Comparison of ENCODE assay signal across 1 cellular context in the genomic region with DNA sequence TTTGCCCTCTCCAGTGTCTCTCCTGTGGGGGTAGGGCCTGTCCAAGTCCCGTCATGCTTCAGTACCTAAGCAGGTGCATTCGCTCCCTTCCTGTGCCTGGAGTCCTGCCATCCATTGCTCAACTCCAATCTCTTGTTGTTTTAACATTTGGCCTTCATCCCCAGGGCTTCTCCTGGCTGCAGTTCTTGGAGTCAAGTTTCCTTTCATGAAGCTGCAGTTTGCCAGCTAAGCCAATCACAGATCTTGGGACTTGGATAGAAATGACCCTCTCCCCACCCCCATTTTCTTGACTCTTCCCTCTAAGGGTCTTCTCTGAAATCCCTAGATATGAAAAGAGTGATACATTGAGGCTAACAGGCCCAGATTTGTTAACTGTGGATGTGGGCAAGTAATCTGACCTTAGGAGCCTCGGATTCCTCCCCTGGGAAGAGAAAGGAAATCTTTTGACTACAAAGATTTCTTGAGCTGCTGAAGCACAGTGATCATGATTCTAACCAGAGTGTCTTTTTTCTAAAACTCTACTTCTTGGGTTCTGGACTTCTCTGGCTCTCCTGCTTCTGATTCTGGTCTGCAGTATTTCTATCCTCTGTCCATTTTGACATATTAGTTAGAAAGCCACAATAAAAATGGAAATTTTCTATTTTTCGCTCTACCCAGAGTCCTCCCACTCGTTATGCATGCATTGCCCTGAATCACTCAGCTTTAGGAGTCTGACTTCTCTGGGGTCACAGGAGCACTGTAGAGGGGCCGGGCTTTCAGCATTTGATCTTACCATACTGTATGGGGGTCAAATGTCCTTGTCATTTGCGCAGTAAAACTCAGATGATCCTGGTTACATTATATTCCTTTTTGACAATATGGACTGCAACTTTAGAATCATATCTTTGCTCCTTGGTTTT.
TF ChIP-seq lines count a peak whose summit lies in the region.

No MANE protein-coding gene starts in this region.

TF ChIP-seq in HepG2, 621 proteins besides CTCF, POLR2A, EP300 and RAD21 (continued from another document and continues in another):
- TF ChIP-seq FOXK1 (CRISPR knock-in tag; IDR thresholded peaks at IDR 0.05; ENCODE audit: borderline replicate concordance, low read depth) (0 out of 2 replicates have a peak, but pooled peaks have one; percentile 25), RARA (CRISPR knock-in tag; IDR thresholded peaks at IDR 0.05) (peak; percentile 42; the same call in 1 of the 2 replicates), ZNF772 (CRISPR knock-in tag; IDR thresholded peaks at IDR 0.05) (0 out of 2 replicates have a peak, but pooled peaks have one; percentile 34), ISL2 (CRISPR knock-in tag; IDR thresholded peaks at IDR 0.05) (no peak), SOX6 (IDR thresholded peaks at IDR 0.05) (no peak), SOX6 (CRISPR knock-in tag; IDR thresholded peaks at IDR 0.05) (peak; percentile 51; the same call in 1 of the 2 replicates), ZNF207 (IDR thresholded peaks at IDR 0.05; ENCODE audit: borderline replicate concordance) (no peak), KLF9 (CRISPR knock-in tag; IDR thresholded peaks at IDR 0.05; ENCODE audit: low read depth) (no peak), SP4 (CRISPR knock-in tag; IDR thresholded peaks at IDR 0.05) (0 out of 2 replicates have a peak, but pooled peaks have one; percentile 21), FOXP1 (IDR thresholded peaks at IDR 0.05) (no peak), FOXP1 (CRISPR knock-in tag; IDR thresholded peaks at IDR 0.05) (0 out of 2 replicates have a peak, but pooled peaks have one; percentile 45), ZEB1 (IDR thresholded peaks at IDR 0.05; ENCODE audit: insufficient replicate concordance, low read depth) (peak; percentile 60), STAG1 (CRISPR knock-in tag; IDR thresholded peaks at IDR 0.05) (0 out of 2 replicates have a peak, but pooled peaks have one; percentile 9), ZNF644 (CRISPR knock-in tag; IDR thresholded peaks at IDR 0.05; ENCODE audit: low read depth) (peak; percentile 49; the same call in 1 of the 2 replicates), MIER3 (CRISPR knock-in tag; IDR thresholded peaks at IDR 0.05; ENCODE audit: borderline replicate concordance) (0 out of 2 replicates have a peak, but pooled peaks have one; percentile 32), ZMYM4 (CRISPR knock-in tag; IDR thresholded peaks at IDR 0.05) (peak; percentile 61), HDAC1 (CRISPR knock-in tag; IDR thresholded peaks at IDR 0.05) (peak; percentile 37; the same call in 1 of the 2 replicates), SMC3 (IDR thresholded peaks at IDR 0.05; ENCODE audit: low read length) (no peak), KDM2A (CRISPR knock-in tag; IDR thresholded peaks at IDR 0.05; ENCODE audit: borderline replicate concordance, low read depth) (peak; percentile 36; the same call in 1 of the 2 replicates), FOSL2 (CRISPR knock-in tag; IDR thresholded peaks at IDR 0.05) (peak; percentile 48), SIX1 (CRISPR knock-in tag; IDR thresholded peaks at IDR 0.05; ENCODE audit: borderline replicate concordance) (peak; percentile 46; the same call in 1 of the 2 replicates), NCOA2 (CRISPR knock-in tag; IDR thresholded peaks at IDR 0.05) (peak; percentile 36; the same call in 1 of the 2 replicates), ZMYM3 (CRISPR knock-in tag; IDR thresholded peaks at IDR 0.05) (peak; percentile 52; the same call in 1 of the 2 replicates), PPARG (CRISPR knock-in tag; conservative IDR thresholded peaks at IDR 0.05) (peak; percentile 46; the same call in 1 of the 2 replicates), IRF2 (CRISPR knock-in tag; IDR thresholded peaks at IDR 0.05) (0 out of 2 replicates have a peak, but pooled peaks have one; percentile 28), NR2F6 (IDR thresholded peaks at IDR 0.05) (peak; percentile 42), NR2F6 (CRISPR knock-in tag; IDR thresholded peaks at IDR 0.05) (peak; percentile 73; the same call in 1 of the 2 replicates), BRCA1 (CRISPR knock-in tag; IDR thresholded peaks at IDR 0.05) (0 out of 2 replicates have a peak, but pooled peaks have one; percentile 42), ZBTB8A (CRISPR knock-in tag; IDR thresholded peaks at IDR 0.05; ENCODE audit: borderline replicate concordance, low read depth) (no peak), GATAD2A (CRISPR knock-in tag; IDR thresholded peaks at IDR 0.05) (peak; percentile 78), BCL6 (CRISPR knock-in tag; IDR thresholded peaks at IDR 0.05) (0 out of 2 replicates have a peak, but pooled peaks have one; percentile 9), SMYD3 (CRISPR knock-in tag; IDR thresholded peaks at IDR 0.05) (no peak), FOXJ3 (CRISPR knock-in tag; IDR thresholded peaks at IDR 0.05; ENCODE audit: borderline replicate concordance) (peak; percentile 54; the same call in 1 of the 2 replicates), ZNF232 (CRISPR knock-in tag; IDR thresholded peaks at IDR 0.05; ENCODE audit: borderline replicate concordance) (peak; percentile 79; the same call in 1 of the 2 replicates)
- TF ChIP-seq, protein P1, sequence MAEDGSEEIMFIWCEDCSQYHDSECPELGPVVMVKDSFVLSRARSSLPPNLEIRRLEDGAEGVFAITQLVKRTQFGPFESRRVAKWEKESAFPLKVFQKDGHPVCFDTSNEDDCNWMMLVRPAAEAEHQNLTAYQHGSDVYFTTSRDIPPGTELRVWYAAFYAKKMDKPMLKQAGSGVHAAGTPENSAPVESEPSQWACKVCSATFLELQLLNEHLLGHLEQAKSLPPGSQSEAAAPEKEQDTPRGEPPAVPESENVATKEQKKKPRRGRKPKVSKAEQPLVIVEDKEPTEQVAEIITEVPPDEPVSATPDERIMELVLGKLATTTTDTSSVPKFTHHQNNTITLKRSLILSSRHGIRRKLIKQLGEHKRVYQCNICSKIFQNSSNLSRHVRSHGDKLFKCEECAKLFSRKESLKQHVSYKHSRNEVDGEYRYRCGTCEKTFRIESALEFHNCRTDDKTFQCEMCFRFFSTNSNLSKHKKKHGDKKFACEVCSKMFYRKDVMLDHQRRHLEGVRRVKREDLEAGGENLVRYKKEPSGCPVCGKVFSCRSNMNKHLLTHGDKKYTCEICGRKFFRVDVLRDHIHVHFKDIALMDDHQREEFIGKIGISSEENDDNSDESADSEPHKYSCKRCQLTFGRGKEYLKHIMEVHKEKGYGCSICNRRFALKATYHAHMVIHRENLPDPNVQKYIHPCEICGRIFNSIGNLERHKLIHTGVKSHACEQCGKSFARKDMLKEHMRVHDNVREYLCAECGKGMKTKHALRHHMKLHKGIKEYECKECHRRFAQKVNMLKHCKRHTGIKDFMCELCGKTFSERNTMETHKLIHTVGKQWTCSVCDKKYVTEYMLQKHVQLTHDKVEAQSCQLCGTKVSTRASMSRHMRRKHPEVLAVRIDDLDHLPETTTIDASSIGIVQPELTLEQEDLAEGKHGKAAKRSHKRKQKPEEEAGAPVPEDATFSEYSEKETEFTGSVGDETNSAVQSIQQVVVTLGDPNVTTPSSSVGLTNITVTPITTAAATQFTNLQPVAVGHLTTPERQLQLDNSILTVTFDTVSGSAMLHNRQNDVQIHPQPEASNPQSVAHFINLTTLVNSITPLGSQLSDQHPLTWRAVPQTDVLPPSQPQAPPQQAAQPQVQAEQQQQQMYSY (CRISPR knock-in tag; IDR thresholded peaks at IDR 0.05): no peak
- TF ChIP-seq, protein P2, sequence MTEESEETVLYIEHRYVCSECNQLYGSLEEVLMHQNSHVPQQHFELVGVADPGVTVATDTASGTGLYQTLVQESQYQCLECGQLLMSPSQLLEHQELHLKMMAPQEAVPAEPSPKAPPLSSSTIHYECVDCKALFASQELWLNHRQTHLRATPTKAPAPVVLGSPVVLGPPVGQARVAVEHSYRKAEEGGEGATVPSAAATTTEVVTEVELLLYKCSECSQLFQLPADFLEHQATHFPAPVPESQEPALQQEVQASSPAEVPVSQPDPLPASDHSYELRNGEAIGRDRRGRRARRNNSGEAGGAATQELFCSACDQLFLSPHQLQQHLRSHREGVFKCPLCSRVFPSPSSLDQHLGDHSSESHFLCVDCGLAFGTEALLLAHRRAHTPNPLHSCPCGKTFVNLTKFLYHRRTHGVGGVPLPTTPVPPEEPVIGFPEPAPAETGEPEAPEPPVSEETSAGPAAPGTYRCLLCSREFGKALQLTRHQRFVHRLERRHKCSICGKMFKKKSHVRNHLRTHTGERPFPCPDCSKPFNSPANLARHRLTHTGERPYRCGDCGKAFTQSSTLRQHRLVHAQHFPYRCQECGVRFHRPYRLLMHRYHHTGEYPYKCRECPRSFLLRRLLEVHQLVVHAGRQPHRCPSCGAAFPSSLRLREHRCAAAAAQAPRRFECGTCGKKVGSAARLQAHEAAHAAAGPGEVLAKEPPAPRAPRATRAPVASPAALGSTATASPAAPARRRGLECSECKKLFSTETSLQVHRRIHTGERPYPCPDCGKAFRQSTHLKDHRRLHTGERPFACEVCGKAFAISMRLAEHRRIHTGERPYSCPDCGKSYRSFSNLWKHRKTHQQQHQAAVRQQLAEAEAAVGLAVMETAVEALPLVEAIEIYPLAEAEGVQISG (CRISPR knock-in tag; IDR thresholded peaks at IDR 0.05): 0 out of 2 replicates have a peak, but pooled peaks have one; percentile 33
- TF ChIP-seq, protein P3, sequence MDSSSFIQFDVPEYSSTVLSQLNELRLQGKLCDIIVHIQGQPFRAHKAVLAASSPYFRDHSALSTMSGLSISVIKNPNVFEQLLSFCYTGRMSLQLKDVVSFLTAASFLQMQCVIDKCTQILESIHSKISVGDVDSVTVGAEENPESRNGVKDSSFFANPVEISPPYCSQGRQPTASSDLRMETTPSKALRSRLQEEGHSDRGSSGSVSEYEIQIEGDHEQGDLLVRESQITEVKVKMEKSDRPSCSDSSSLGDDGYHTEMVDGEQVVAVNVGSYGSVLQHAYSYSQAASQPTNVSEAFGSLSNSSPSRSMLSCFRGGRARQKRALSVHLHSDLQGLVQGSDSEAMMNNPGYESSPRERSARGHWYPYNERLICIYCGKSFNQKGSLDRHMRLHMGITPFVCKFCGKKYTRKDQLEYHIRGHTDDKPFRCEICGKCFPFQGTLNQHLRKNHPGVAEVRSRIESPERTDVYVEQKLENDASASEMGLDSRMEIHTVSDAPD (CRISPR knock-in tag; IDR thresholded peaks at IDR 0.05): no peak
- TF ChIP-seq, protein P4, sequence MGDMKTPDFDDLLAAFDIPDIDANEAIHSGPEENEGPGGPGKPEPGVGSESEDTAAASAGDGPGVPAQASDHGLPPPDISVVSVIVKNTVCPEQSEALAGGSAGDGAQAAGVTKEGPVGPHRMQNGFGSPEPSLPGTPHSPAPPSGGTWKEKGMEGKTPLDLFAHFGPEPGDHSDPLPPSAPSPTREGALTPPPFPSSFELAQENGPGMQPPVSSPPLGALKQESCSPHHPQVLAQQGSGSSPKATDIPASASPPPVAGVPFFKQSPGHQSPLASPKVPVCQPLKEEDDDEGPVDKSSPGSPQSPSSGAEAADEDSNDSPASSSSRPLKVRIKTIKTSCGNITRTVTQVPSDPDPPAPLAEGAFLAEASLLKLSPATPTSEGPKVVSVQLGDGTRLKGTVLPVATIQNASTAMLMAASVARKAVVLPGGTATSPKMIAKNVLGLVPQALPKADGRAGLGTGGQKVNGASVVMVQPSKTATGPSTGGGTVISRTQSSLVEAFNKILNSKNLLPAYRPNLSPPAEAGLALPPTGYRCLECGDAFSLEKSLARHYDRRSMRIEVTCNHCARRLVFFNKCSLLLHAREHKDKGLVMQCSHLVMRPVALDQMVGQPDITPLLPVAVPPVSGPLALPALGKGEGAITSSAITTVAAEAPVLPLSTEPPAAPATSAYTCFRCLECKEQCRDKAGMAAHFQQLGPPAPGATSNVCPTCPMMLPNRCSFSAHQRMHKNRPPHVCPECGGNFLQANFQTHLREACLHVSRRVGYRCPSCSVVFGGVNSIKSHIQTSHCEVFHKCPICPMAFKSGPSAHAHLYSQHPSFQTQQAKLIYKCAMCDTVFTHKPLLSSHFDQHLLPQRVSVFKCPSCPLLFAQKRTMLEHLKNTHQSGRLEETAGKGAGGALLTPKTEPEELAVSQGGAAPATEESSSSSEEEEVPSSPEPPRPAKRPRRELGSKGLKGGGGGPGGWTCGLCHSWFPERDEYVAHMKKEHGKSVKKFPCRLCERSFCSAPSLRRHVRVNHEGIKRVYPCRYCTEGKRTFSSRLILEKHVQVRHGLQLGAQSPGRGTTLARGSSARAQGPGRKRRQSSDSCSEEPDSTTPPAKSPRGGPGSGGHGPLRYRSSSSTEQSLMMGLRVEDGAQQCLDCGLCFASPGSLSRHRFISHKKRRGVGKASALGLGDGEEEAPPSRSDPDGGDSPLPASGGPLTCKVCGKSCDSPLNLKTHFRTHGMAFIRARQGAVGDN (CRISPR knock-in tag; IDR thresholded peaks at IDR 0.05): no peak; the same call in 1 of the 2 replicates
- TF ChIP-seq, protein P5, sequence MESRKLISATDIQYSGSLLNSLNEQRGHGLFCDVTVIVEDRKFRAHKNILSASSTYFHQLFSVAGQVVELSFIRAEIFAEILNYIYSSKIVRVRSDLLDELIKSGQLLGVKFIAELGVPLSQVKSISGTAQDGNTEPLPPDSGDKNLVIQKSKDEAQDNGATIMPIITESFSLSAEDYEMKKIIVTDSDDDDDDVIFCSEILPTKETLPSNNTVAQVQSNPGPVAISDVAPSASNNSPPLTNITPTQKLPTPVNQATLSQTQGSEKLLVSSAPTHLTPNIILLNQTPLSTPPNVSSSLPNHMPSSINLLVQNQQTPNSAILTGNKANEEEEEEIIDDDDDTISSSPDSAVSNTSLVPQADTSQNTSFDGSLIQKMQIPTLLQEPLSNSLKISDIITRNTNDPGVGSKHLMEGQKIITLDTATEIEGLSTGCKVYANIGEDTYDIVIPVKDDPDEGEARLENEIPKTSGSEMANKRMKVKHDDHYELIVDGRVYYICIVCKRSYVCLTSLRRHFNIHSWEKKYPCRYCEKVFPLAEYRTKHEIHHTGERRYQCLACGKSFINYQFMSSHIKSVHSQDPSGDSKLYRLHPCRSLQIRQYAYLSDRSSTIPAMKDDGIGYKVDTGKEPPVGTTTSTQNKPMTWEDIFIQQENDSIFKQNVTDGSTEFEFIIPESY (CRISPR knock-in tag; IDR thresholded peaks at IDR 0.05): 0 out of 2 replicates have a peak, but pooled peaks have one; percentile 14
- TF ChIP-seq, protein P6, sequence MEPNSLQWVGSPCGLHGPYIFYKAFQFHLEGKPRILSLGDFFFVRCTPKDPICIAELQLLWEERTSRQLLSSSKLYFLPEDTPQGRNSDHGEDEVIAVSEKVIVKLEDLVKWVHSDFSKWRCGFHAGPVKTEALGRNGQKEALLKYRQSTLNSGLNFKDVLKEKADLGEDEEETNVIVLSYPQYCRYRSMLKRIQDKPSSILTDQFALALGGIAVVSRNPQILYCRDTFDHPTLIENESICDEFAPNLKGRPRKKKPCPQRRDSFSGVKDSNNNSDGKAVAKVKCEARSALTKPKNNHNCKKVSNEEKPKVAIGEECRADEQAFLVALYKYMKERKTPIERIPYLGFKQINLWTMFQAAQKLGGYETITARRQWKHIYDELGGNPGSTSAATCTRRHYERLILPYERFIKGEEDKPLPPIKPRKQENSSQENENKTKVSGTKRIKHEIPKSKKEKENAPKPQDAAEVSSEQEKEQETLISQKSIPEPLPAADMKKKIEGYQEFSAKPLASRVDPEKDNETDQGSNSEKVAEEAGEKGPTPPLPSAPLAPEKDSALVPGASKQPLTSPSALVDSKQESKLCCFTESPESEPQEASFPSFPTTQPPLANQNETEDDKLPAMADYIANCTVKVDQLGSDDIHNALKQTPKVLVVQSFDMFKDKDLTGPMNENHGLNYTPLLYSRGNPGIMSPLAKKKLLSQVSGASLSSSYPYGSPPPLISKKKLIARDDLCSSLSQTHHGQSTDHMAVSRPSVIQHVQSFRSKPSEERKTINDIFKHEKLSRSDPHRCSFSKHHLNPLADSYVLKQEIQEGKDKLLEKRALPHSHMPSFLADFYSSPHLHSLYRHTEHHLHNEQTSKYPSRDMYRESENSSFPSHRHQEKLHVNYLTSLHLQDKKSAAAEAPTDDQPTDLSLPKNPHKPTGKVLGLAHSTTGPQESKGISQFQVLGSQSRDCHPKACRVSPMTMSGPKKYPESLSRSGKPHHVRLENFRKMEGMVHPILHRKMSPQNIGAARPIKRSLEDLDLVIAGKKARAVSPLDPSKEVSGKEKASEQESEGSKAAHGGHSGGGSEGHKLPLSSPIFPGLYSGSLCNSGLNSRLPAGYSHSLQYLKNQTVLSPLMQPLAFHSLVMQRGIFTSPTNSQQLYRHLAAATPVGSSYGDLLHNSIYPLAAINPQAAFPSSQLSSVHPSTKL (CRISPR knock-in tag; IDR thresholded peaks at IDR 0.05): peak; percentile 67
